1 cellular context compared by ENCODE assay signal in the genomic region with DNA sequence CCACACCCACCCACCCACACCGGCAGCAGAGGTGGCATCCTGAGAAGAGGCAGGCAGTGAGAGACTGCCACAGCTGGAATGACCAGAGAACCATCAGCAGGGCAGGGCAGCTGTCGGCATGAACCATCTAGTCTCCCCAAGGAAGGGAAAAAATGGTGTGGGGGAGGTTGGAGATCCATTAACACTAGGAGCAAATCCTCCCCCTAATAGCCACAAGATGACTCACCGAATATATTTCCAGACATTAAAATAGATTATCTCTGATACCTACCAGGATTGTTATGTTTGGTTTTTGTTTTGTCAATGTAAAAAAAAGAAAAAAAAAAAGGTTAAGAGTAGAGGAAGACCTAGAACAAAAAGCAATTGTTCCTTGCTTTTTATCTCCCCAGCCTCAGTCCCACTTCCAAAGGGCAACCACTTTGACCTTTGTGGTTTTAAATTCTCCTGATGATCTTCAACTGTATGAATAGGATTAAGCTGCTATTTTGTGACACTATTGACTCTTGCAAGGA.
TF ChIP-seq lines count a peak whose summit lies in the region.

No MANE protein-coding gene starts in this region.

TF ChIP-seq in H1, 55 proteins besides CTCF, POLR2A, EP300 and RAD21:
- TF ChIP-seq TAF7 (optimal IDR thresholded peaks at IDR 0.05; ENCODE audit: borderline replicate concordance, low read depth, low read length) = no peak
- TF ChIP-seq ZNF274 (IDR thresholded peaks at IDR 0.05; ENCODE audit: borderline replicate concordance, extremely low read depth, low read length) = no peak
- no peak for TF ChIP-seq POLR2AphosphoS5 (IDR thresholded peaks at IDR 0.05; ENCODE audit: low read depth, low read length)
- no peak for TF ChIP-seq TBP (IDR thresholded peaks at IDR 0.05; ENCODE audit: low read depth, low read length)
- TF ChIP-seq CTBP2 (IDR thresholded peaks at IDR 0.05; ENCODE audit: borderline replicate concordance, insufficient read depth, insufficient read length, low read length) = no peak
TF ChIP-seq in H1: peak in this region for 0.
